ENCODE assay signal across 18 cellular contexts in genomic region chr1:230287674-230288315, GRCh38.
"Had no signal": no experiment of that assay in that cellular context is flagged by ENCODE, and none has a peak within 500 bp of the region (broad histone marks: within the 10 kb centered on the region; RNA-seq: fewer than 3 reads in every experiment).

No MANE protein-coding gene starts in this region.

- H3K4me3 Mint-ChIP-seq: activated T-cell treated with anti-CD3 and anti-CD28 coated beads, Interleukin-2, amount 50 U/mL, for 72 hours; memory B cell; nephron progenitor cell; stimulated activated effector memory CD8-positive, alpha-beta T cell treated with anti-CD3 and anti-CD28 coated beads, Interleukin-12 subunit alpha, Interleukin-12 subunit beta, amount 100 ng/mL, for 72 hours had no signal

- H3K36me3 ChIP-seq: cardiac muscle cell, ovary, transverse colon had no signal

- H3K27me3 ChIP-seq: ascending aorta, ovary had no signal

- H3K36me3 Mint-ChIP-seq: memory B cell; stimulated activated effector memory CD8-positive, alpha-beta T cell treated with anti-CD3 and anti-CD28 coated beads, Interleukin-12 subunit alpha, Interleukin-12 subunit beta, amount 100 ng/mL, for 72 hours had no signal

- H3K27ac Mint-ChIP-seq: activated T-cell treated with anti-CD3 and anti-CD28 coated beads, Interleukin-2, amount 50 U/mL, for 72 hours; memory B cell; nephron progenitor cell had no signal

- H3K27ac ChIP-seq: ascending aorta, cardiac muscle cell, coronary artery, foreskin keratinocyte, ovary, skin epidermis, transverse colon had no signal

- H3K9me3 Mint-ChIP-seq: activated T-cell treated with anti-CD3 and anti-CD28 coated beads, Interleukin-2, amount 50 U/mL, for 72 hours; memory B cell; nephron progenitor cell; stimulated activated effector memory CD8-positive, alpha-beta T cell treated with anti-CD3 and anti-CD28 coated beads, Interleukin-12 subunit alpha, Interleukin-12 subunit beta, amount 100 ng/mL, for 72 hours had no signal

- FAIRE-seq: endothelial cell of umbilical vein had no signal

- ATAC-seq: left lobe of liver; stimulated activated effector memory CD8-positive, alpha-beta T cell treated with anti-CD3 and anti-CD28 coated beads, Interleukin-12 subunit alpha, Interleukin-12 subunit beta, amount 100 ng/mL, for 72 hours had no signal

- H3K4me3 ChIP-seq: ascending aorta, cardiac muscle cell, coronary artery, ovary, skin epidermis, transverse colon had no signal

- H3K9me3 ChIP-seq: ascending aorta, ovary, transverse colon had no signal

- DNase-seq: activated CD4-positive, alpha-beta T cell treated with anti-CD3 and anti-CD28 coated beads for 1 hour; activated CD4-positive, alpha-beta T cell treated with anti-CD3 and anti-CD28 coated beads, Interleukin-2, amount 50 U/mL, for 48 hours; activated gamma-delta T cell treated with Interleukin-2 at 50 U/mL for 16 hours; activated T-cell treated with anti-CD3 and anti-CD28 coated beads, Interleukin-2, amount 50 U/mL, for 72 hours; effector CD4-positive, alpha-beta T cell; foreskin keratinocyte; nephron progenitor cell; substantia nigra; transverse colon had no signal

- H3K4me1 ChIP-seq: ascending aorta, foreskin keratinocyte, transverse colon had no signal
